ENCODE assay signal across 18 cellular contexts in genomic region chr6:11012976-11013375, GRCh38. TPM values are rescaled to one million over a fixed set of nuclear protein-coding genes. Genes with fewer than 3 reads are reported as not detected.
DNase-seq lines count a peak whose midpoint lies in the region; ATAC-seq, FAIRE-seq and TF ChIP-seq lines count a peak whose summit lies in the region.
"Had no signal": no experiment of that assay in that cellular context is flagged by ENCODE, and none has a peak within 500 bp of the region (broad histone marks: within the 10 kb centered on the region; RNA-seq: fewer than 3 reads in every experiment).

No MANE protein-coding gene starts in this region.

- TF ChIP-seq CTCF in HepG2 (CRISPR knock-in tag; IDR thresholded peaks at IDR 0.05) (no peak), right lobe of liver (IDR thresholded peaks at IDR 0.05) (no peak), coronary artery (IDR thresholded peaks at IDR 0.05) (no peak)

- H3K27me3 ChIP-seq in HepG2 (ENCODE audit: control insufficient read depth in 1 of 2, insufficient read depth in 2 of 2, low read length in 2 of 2) (no peaks in the 10 kb centered on the region), right lobe of liver (no peaks in the 10 kb centered on the region), mesendoderm (ENCODE audit: insufficient read depth, low read length, poor library complexity) (no peaks in the 10 kb centered on the region)
- H3K27me3 ChIP-seq: SJSA1 had no signal

- intact Hi-C loops in HepG2 (cut with micrococcal nuclease; ENCODE audit: unreplicated experiment): loop anchor here (1.0 kb wide), 3 partner anchors 29 to 56 kb away; no protein-coding TSS in a partner anchor
- intact Hi-C loops in right lobe of liver (cut with DNase I): no loop called here

- TF ChIP-seq POLR2A in HepG2 (IDR thresholded peaks at IDR 0.05; ENCODE audit: insufficient read depth in 1 of 2, low read depth in 2 of 2, low read length in 2 of 2) (no peak), right lobe of liver (IDR thresholded peaks at IDR 0.05) (no peak)

- H3K4me2 ChIP-seq in HepG2 (ENCODE audit: low read depth, low read length): peak overlapping the region; percentile 84
- no peak overlapping the region for H3K4me2 ChIP-seq in mesendoderm (ENCODE audit: low read length)
- H3K4me2 ChIP-seq: KMS-11 had no signal

- CTCF ChIA-PET in HepG2 (lab: Yijun Ruan, JAX; ENCODE audit: low intra/inter-chr PET ratio, low total read pairs): interaction anchor here (1.2 to 2.7 kb wide), 4 partner anchors 32 to 62 kb away, joined by 3 to 27 read pairs (median 8); partner anchors contain the start of gene ELOVL2

- no peaks in the 10 kb centered on the region for H3K79me1 ChIP-seq in mesendoderm (ENCODE audit: low read length)

- peaks cover 51% of the 10 kb centered on the region for H3K79me2 ChIP-seq in HepG2 (ENCODE audit: insufficient read depth, low read length)
- no peaks in the 10 kb centered on the region for H3K79me2 ChIP-seq in mesendoderm (ENCODE audit: control insufficient read depth, insufficient read depth, low read length)

- H3K56ac ChIP-seq in mesendoderm (ENCODE audit: low read length): peak overlapping the region; percentile 18

- no peak overlapping the region for H3K4ac ChIP-seq in mesendoderm (ENCODE audit: low read depth, low read length)

- H4K20me1 ChIP-seq in HepG2 (ENCODE audit: insufficient read depth, low read length): no peaks in the 10 kb centered on the region

- H2BK120ac ChIP-seq in mesendoderm (ENCODE audit: low read depth, low read length): no peak overlapping the region

- TF ChIP-seq EP300 in HepG2 (IDR thresholded peaks at IDR 0.05; ENCODE audit: low read depth in 2 of 2, low read length in 2 of 2): no peak
- no peak for TF ChIP-seq EP300 in HepG2 (CRISPR knock-in tag; IDR thresholded peaks at IDR 0.05; ENCODE audit: borderline replicate concordance)

- H4K8ac ChIP-seq in mesendoderm (ENCODE audit: low read depth, low read length): no peak overlapping the region

- no peak overlapping the region for H2BK5ac ChIP-seq in mesendoderm (ENCODE audit: low read length)

- in situ Hi-C loops in HepG2 (cut with HindIII; ENCODE audit: extremely low pct_ligation_motif_present, low pct_unique_long_range_greater_than_20kb) (loop anchor here (5.0 kb wide), 1 partner anchor 56 kb away; no protein-coding TSS in a partner anchor), ACHN (cut with HindIII; ENCODE audit: low pct_ligation_motif_present, low pct_unique_long_range_greater_than_20kb, low sequenced_read_pairs) (no loop called here)

- no peak for FAIRE-seq in HepG2 (lab: Jason Lieb, UNC)
- FAIRE-seq: GM12891 had no signal

- no peak overlapping the region for H3K18ac ChIP-seq in mesendoderm (ENCODE audit: low read length)

- H2BK15ac ChIP-seq in mesendoderm (replicated peaks; ENCODE audit: low read depth): no peak overlapping the region

- peak overlapping the region in 2 of 3 experiments; percentile 35 to 43; a peak in 3 of 6 replicates for H3K4me3 ChIP-seq in HepG2 (replicated peaks in 1 of 3; ENCODE audit: insufficient read depth in 1 of 3, low read depth in 2 of 3, low read length in 3 of 3)
- H3K4me3 ChIP-seq in right lobe of liver: no peak overlapping the region
- H3K4me3 ChIP-seq in mesendoderm (ENCODE audit: low read length): no peak overlapping the region
- H3K4me3 ChIP-seq in coronary artery: no peak overlapping the region
- H3K4me3 ChIP-seq: GM23248, HAP-1, SJSA1 had no signal

- ATAC-seq in HepG2 (no peak), right lobe of liver (no peak), GM21737 (IDR thresholded peaks at IDR 0.05; ENCODE audit: unreplicated experiment) (no peak)

- no peak for TF ChIP-seq RAD21 in HepG2 (CRISPR knock-in tag; IDR thresholded peaks at IDR 0.05)

- DNase-seq in HepG2 (ENCODE audit: low spot score) (no peak), right lobe of liver (no peak), amniotic epithelial cell (ENCODE audit: low read depth) (peak; percentile 92), mesendoderm (no peak), coronary artery (ENCODE audit: low spot score) (no peak), ACHN (no peak)
- DNase-seq: CD4-positive, alpha-beta memory T cell; DMS153; GM23248; NCI-H1092 treated with DMSO at 0.1 percent for 48 hours; NCI-H1436 treated with DMSO at 0.1 percent for 48 hours; NCI-H1930; NK-92 treated with Interleukin-12 subunit alpha and Interleukin-12 subunit beta, amount 100 ng/mL, for 24 hours had no signal

- no TSS peak for BruUV-seq in HepG2 (replicated peaks; lab: Mats Ljungman, UMichigan)

- H3K36me3 ChIP-seq in HepG2 (replicated peaks in 1 of 2; ENCODE audit: control insufficient read depth in 1 of 2, insufficient read depth in 2 of 2, low read length in 2 of 2) (peaks cover 0 to 6% of the 10 kb centered on the region in 2 experiments; a peak in 2 of 5 replicates), right lobe of liver (no peaks in the 10 kb centered on the region), mesendoderm (ENCODE audit: control insufficient read depth, insufficient read depth, low read length) (no peaks in the 10 kb centered on the region)
- H3K36me3 ChIP-seq: HAP-1, SJSA1 had no signal

- H3K27ac ChIP-seq in HepG2 (ENCODE audit: extremely low read length, insufficient read depth, low read length): peak overlapping the region; percentile 95
- peak overlapping the region in 1 of 3 donors; percentile 19 for H3K27ac ChIP-seq in right lobe of liver
- no peak overlapping the region for H3K27ac ChIP-seq in mesendoderm (ENCODE audit: low read depth, low read length)
- no peak overlapping the region for H3K27ac ChIP-seq in coronary artery
- H3K27ac ChIP-seq: GM23248, KMS-11, SJSA1 had no signal

- H3K9ac ChIP-seq in HepG2 (ENCODE audit: insufficient read depth, low read depth, low read length): peak overlapping the region; percentile 73
- H3K9ac ChIP-seq in mesendoderm (ENCODE audit: low read length): no peak overlapping the region
- H3K9ac ChIP-seq: GM23248, KMS-11 had no signal

- H3K4me1 ChIP-seq in HepG2 (ENCODE audit: insufficient read depth, low read length): peaks cover 94% of the 10 kb centered on the region
- H3K4me1 ChIP-seq in right lobe of liver: peaks cover 0 to 24% (median 8%) of the 10 kb centered on the region in 4 donors
- peaks cover 19% of the 10 kb centered on the region for H3K4me1 ChIP-seq in mesendoderm (ENCODE audit: control insufficient read depth, low read depth, low read length)
- H3K4me1 ChIP-seq: HAP-1 had no signal

- no peak overlapping the region for H3K23ac ChIP-seq in mesendoderm (ENCODE audit: low read length)

- H2AFZ ChIP-seq in HepG2 (ENCODE audit: low read length): no peak overlapping the region
- H2AFZ ChIP-seq: GM23248 had no signal

- H3K9me3 ChIP-seq in HepG2 (ENCODE audit: low read length) (no peaks in the 10 kb centered on the region), right lobe of liver (no peaks in the 10 kb centered on the region)
- H3K9me3 ChIP-seq: HAP-1, SJSA1 had no signal

- H2AK5ac ChIP-seq in mesendoderm (ENCODE audit: low read length): peak overlapping the region; percentile 39

- H4K5ac ChIP-seq in mesendoderm (ENCODE audit: low read length): peak overlapping the region; percentile 44

- POLR2A ChIA-PET in HepG2 (lab: Yijun Ruan, JAX): interaction anchor here (1.0 to 2.9 kb wide), 15 partner anchors 8 to 292 kb away, joined by 3 to 52 read pairs (median 7); partner anchors contain the start of genes ELOVL2 and SMIM13

TF ChIP-seq in HepG2, 621 proteins besides CTCF, POLR2A, EP300 and RAD21 (continues in another document):
- TF ChIP-seq TBL1XR1 (IDR thresholded peaks at IDR 0.05; ENCODE audit: borderline replicate concordance, low read length, partially characterized antibody) (no peak), TOE1 (CRISPR knock-in tag; IDR thresholded peaks at IDR 0.05) (no peak), FOXP1 (IDR thresholded peaks at IDR 0.05) (no peak), FOXP1 (CRISPR knock-in tag; IDR thresholded peaks at IDR 0.05) (no peak), ELF1 (CRISPR knock-in tag; IDR thresholded peaks at IDR 0.05) (no peak), ATF2 (CRISPR knock-in tag; IDR thresholded peaks at IDR 0.05) (0 out of 2 replicates have a peak, but pooled peaks have one; percentile 16)

RNA-seq across cellular contexts. Expression of gene ELOVL2, which starts 31.1 kb away (rescaled TPM):
- total RNA-seq in HepG2 (2016; rRNA removed; fragmentation: Illumina TruSeq; extraction: Trizol): 60.1 and 65.4 TPM in 2 replicates
- 16.2 and 17.4 TPM in 2 replicates for total RNA-seq in HepG2 (2016; cell fraction: cytosol; rRNA removed; fragmentation: Illumina TruSeq; extraction: Trizol; ENCODE audit: low read depth)
- total RNA-seq in HepG2 (2016; cell fraction: insoluble cytoplasmic fraction; rRNA removed; fragmentation: Illumina TruSeq; extraction: Trizol): 56.0 and 65.6 TPM in 2 replicates
- total RNA-seq in HepG2 (2016; cell fraction: membrane; rRNA removed; fragmentation: Illumina TruSeq; extraction: Trizol): 63.8 and 70.3 TPM in 2 replicates
- 58.7 and 63.1 TPM in 2 replicates for total RNA-seq in HepG2 (2016; cell fraction: nucleus; rRNA removed; fragmentation: Illumina TruSeq; extraction: Trizol)
- polyA plus RNA-seq in HepG2 (2011; rRNA removed): 32.1 and 43.6 TPM in 2 replicates
- polyA plus RNA-seq in HepG2 (2011; cell fraction: cytosol; rRNA removed): 20.8 and 31.9 TPM in 2 replicates
- 13.8 and 15.2 TPM in 2 replicates for polyA plus RNA-seq in HepG2 (2011; cell fraction: nucleus; rRNA removed)
- 48.1 and 62.3 TPM in 2 replicates for polyA plus RNA-seq in HepG2 (2012)
- polyA plus RNA-seq in HepG2 (2016; cell fraction: cytosol; fragmentation: Illumina TruSeq; extraction: Trizol; ENCODE audit: low read depth): 17.6 and 20.3 TPM in 2 replicates
- polyA plus RNA-seq in HepG2 (2016; cell fraction: insoluble cytoplasmic fraction; fragmentation: Illumina TruSeq; extraction: Trizol; ENCODE audit: low read depth): 68.4 and 70.1 TPM in 2 replicates
- polyA plus RNA-seq in HepG2 (2016; cell fraction: membrane; fragmentation: Illumina TruSeq; extraction: Trizol; ENCODE audit: low read depth): 54.8 and 56.6 TPM in 2 replicates
- polyA plus RNA-seq in HepG2 (2016; cell fraction: nucleus; fragmentation: Illumina TruSeq; extraction: Trizol; ENCODE audit: insufficient read depth, low read depth): 89.1 and 92.2 TPM in 2 replicates
- polyA minus RNA-seq in HepG2 (2011; rRNA and poly(A)+ RNA removed; ENCODE audit: low replicate concordance): 43.3 TPM in 1 of 2 replicates, not detected in the other
- polyA minus RNA-seq in HepG2 (2011; cell fraction: cytosol; rRNA and poly(A)+ RNA removed): 26.2 and 28.8 TPM in 2 replicates
- 17.1 and 19.9 TPM in 2 replicates for polyA minus RNA-seq in HepG2 (2011; cell fraction: nucleus; rRNA and poly(A)+ RNA removed)
- 10 to 100 TPM in 5 of 6 experiments, 1 to 10 TPM in 1; 7.1 to 24.4 (median 14.4) TPM for total RNA-seq in right lobe of liver
- 3.0 TPM for polyA plus RNA-seq in mesendoderm (2013, experiment 1 of 2)
- 3.3 TPM for polyA plus RNA-seq in mesendoderm (2013, experiment 2 of 2)
- total RNA-seq: CD4-positive, alpha-beta memory T cell had no signal
- polyA plus RNA-seq: CD4-positive, alpha-beta memory T cell had no signal

Comparison
In these comparisons a context has a peak if more than half of its experiments do, and no peak if none do; other contexts are left out.
1. H3K4me3 ChIP-seq: peak in HepG2 (2 of 3); none in right lobe of liver (0 of 3), mesendoderm (single experiment) and coronary artery (single experiment).